ENCODE assay signal across 18 cellular contexts in genomic region chr7:157193274-157193673, GRCh38.
"Had no signal": no experiment of that assay in that cellular context is flagged by ENCODE, and none has a peak within 500 bp of the region (broad histone marks: within the 10 kb centered on the region; RNA-seq: fewer than 3 reads in every experiment).

No MANE protein-coding gene starts in this region.

- H3K9me3 ChIP-seq: SK-N-SH, stomach, testis had no signal

- H3K4me3 Mint-ChIP-seq: activated CD4-positive, alpha-beta T cell treated with anti-CD3 and anti-CD28 coated beads, Interleukin-2, amount 10 ng/mL, durations not matched to agents 24 days and 14 days; activated CD8-positive, alpha-beta T cell treated with anti-CD3 and anti-CD28 coated beads for 36 hours; activated naive CD8-positive, alpha-beta T cell treated with anti-CD3 and anti-CD28 coated beads, Interleukin-2, amount 10 ng/mL, durations not matched to agents 7 days and 5 days; brain; endodermal cell; natural killer cell treated with Interleukin-12 subunit alpha and Interleukin-12 subunit beta and Interleukin-15 and Interleukin-18, amount 100 ng/mL, for 72 hours; type B pancreatic cell had no signal

- H3K9me3 Mint-ChIP-seq: activated CD4-positive, alpha-beta T cell treated with anti-CD3 and anti-CD28 coated beads, Interleukin-2, amount 10 ng/mL, durations not matched to agents 24 days and 14 days; activated CD8-positive, alpha-beta T cell treated with anti-CD3 and anti-CD28 coated beads for 36 hours; activated naive CD8-positive, alpha-beta T cell treated with anti-CD3 and anti-CD28 coated beads, Interleukin-2, amount 10 ng/mL, durations not matched to agents 7 days and 5 days; activated T-helper 2 cell treated with anti-CD3 and anti-CD28 coated beads, Interferon-gamma antibody, Interleukin-2, Interleukin-4, amounts not matched to agents 10 μg/mL and 5 μg/mL and 100 μg/mL, durations not matched to agents 14 hours and 24 hours and 36 hours; endodermal cell; natural killer cell treated with Interleukin-12 subunit alpha and Interleukin-12 subunit beta and Interleukin-15 and Interleukin-18, amount 100 ng/mL, for 72 hours; type B pancreatic cell had no signal

- H3K27ac Mint-ChIP-seq: activated CD4-positive, alpha-beta T cell treated with anti-CD3 and anti-CD28 coated beads, Interleukin-2, amount 10 ng/mL, durations not matched to agents 24 days and 14 days; activated CD8-positive, alpha-beta T cell treated with anti-CD3 and anti-CD28 coated beads for 36 hours; activated naive CD8-positive, alpha-beta T cell treated with anti-CD3 and anti-CD28 coated beads, Interleukin-2, amount 10 ng/mL, durations not matched to agents 7 days and 5 days; activated T-helper 2 cell treated with anti-CD3 and anti-CD28 coated beads, Interferon-gamma antibody, Interleukin-2, Interleukin-4, amounts not matched to agents 10 μg/mL and 5 μg/mL and 100 μg/mL, durations not matched to agents 14 hours and 24 hours and 36 hours; endodermal cell; natural killer cell treated with Interleukin-12 subunit alpha and Interleukin-12 subunit beta and Interleukin-15 and Interleukin-18, amount 100 ng/mL, for 72 hours; type B pancreatic cell had no signal

- H3K27me3 ChIP-seq: stomach, testis had no signal

- H3K4me1 ChIP-seq: stomach, testis had no signal

- FAIRE-seq: keratinocyte had no signal

- H3K4me2 ChIP-seq: SK-N-SH had no signal

- H3K4me3 ChIP-seq: stomach, testis had no signal

- H3K4me1 Mint-ChIP-seq: activated CD4-positive, alpha-beta T cell treated with anti-CD3 and anti-CD28 coated beads, Interleukin-2, amount 10 ng/mL, durations not matched to agents 24 days and 14 days; brain; endodermal cell had no signal

- H3K27ac ChIP-seq: epithelial cell of prostate, stomach, testis had no signal

- DNase-seq: activated CD4-positive, alpha-beta T cell treated with anti-CD3 and anti-CD28 coated beads, Interleukin-2, amount 10 ng/mL, durations not matched to agents 24 days and 14 days; activated CD8-positive, alpha-beta T cell treated with anti-CD3 and anti-CD28 coated beads for 36 hours; activated naive CD4-positive, alpha-beta T cell treated with Interleukin-2 at 50 U/mL for 16 hours; activated naive CD8-positive, alpha-beta T cell treated with anti-CD3 and anti-CD28 coated beads, Interleukin-2, amount 10 ng/mL, durations not matched to agents 7 days and 5 days; activated T-cell treated with anti-CD3 and anti-CD28 coated beads, Interleukin-2, amount 50 U/mL, for 1 hour; amygdala; endodermal cell; foreskin melanocyte; mesendoderm; SK-N-SH; stomach; testis had no signal

- ATAC-seq: activated CD8-positive, alpha-beta T cell treated with anti-CD3 and anti-CD28 coated beads for 36 hours; natural killer cell treated with Interleukin-12 subunit alpha and Interleukin-12 subunit beta and Interleukin-15 and Interleukin-18, amount 100 ng/mL, for 72 hours had no signal

- H3K9ac ChIP-seq: SK-N-SH had no signal

- H3K27me3 Mint-ChIP-seq: activated CD4-positive, alpha-beta T cell treated with anti-CD3 and anti-CD28 coated beads, Interleukin-2, amount 10 ng/mL, durations not matched to agents 24 days and 14 days; activated CD8-positive, alpha-beta T cell treated with anti-CD3 and anti-CD28 coated beads for 36 hours; activated naive CD8-positive, alpha-beta T cell treated with anti-CD3 and anti-CD28 coated beads, Interleukin-2, amount 10 ng/mL, durations not matched to agents 7 days and 5 days; brain; natural killer cell treated with Interleukin-12 subunit alpha and Interleukin-12 subunit beta and Interleukin-15 and Interleukin-18, amount 100 ng/mL, for 72 hours; type B pancreatic cell had no signal
